In genomic region chr2:156626931-156627330, GRCh38 we compare ENCODE assay signal across 27 cellular contexts.
"Had no signal": no experiment of that assay in that cellular context is flagged by ENCODE, and none has a peak within 500 bp of the region (broad histone marks: within the 10 kb centered on the region; RNA-seq: fewer than 3 reads in every experiment).

No MANE protein-coding gene starts in this region.

- H3K4me3 ChIP-seq: stomach, suprapubic skin, testis, thoracic aorta, thyroid gland, tibial artery, tibial nerve, transverse colon, upper lobe of left lung, upper lobe of right lung, uterus, vagina had no signal

- H3K4me1 ChIP-seq: stomach, suprapubic skin, thyroid gland, tibial artery, transverse colon, upper lobe of left lung, upper lobe of right lung, uterus, vagina had no signal

- ATAC-seq: stimulated activated effector memory CD8-positive, alpha-beta T cell treated with anti-CD3 and anti-CD28 coated beads, Interleukin-12 subunit alpha, Interleukin-12 subunit beta, amount 100 ng/mL, for 72 hours; stimulated activated memory B cell treated with anti-CD40 and anti-IgM and Interleukin-4, amounts not matched to agents 10 μg/mL and 1 μg/mL and 100 μg/mL, for 72 hours; stimulated activated naive B cell treated with anti-CD40 and anti-IgM and Interleukin-4, amounts not matched to agents 10 μg/mL and 1 μg/mL and 100 μg/mL, for 72 hours; stimulated activated naive CD8-positive, alpha-beta T cell treated with anti-CD3 and anti-CD28 coated beads, Interleukin-15, amount 100 ng/mL, for 72 hours; stimulated activated naive CD8-positive, alpha-beta T cell treated with anti-CD3 and anti-CD28 coated beads, Interleukin-15, Interleukin-2, amounts not matched to agents 100 U/mL and 50 U/mL, for 24 hours; upper lobe of right lung had no signal

- H3K27me3 ChIP-seq: stomach, suprapubic skin, testis, thyroid gland, tibial artery, tibial nerve, transverse colon, upper lobe of left lung, upper lobe of right lung, uterus, vagina had no signal

- H3K36me3 ChIP-seq: stomach, suprapubic skin, thoracic aorta, thyroid gland, tibial artery, tibial nerve, transverse colon, upper lobe of left lung, upper lobe of right lung, uterus, vagina had no signal

- DNase-seq: stimulated activated CD4-positive, alpha-beta T cell treated with anti-CD3 and anti-CD28 coated beads, Interleukin-2, amount 100 ng/mL, for 48 hours; stimulated activated CD4-positive, alpha-beta T cell treated with anti-CD3 and anti-CD28 coated beads, Interleukin-4, amount 100 ng/mL, for 1 hour; stimulated activated CD4-positive, alpha-beta T cell treated with anti-CD3 and anti-CD28 coated beads, Interleukin-4, amount 100 ng/mL, for 24 hours; stimulated activated CD4-positive, alpha-beta T cell treated with anti-CD3 and anti-CD28 coated beads, Interleukin-4, amount 100 ng/mL, for 4 hours; stimulated activated CD8-positive, alpha-beta memory T cell treated with anti-CD3 and anti-CD28 coated beads, Interleukin-4, amount 100 ng/mL, for 48 hours; stimulated activated naive B cell treated with anti-CD40 and anti-IgM and Interleukin-4, amounts not matched to agents 10 μg/mL and 1 μg/mL and 100 μg/mL, for 72 hours; stimulated activated naive CD4-positive, alpha-beta T cell; stimulated activated naive CD4-positive, alpha-beta T cell treated with Interleukin-2 at 50 U/mL for 16 hours; stimulated activated naive CD8-positive, alpha-beta T cell treated with anti-CD3 and anti-CD28 coated beads, Interleukin-15, amount 100 ng/mL, for 72 hours; stimulated activated naive CD8-positive, alpha-beta T cell treated with anti-CD3 and anti-CD28 coated beads, Interleukin-15, Interleukin-2, amounts not matched to agents 100 U/mL and 50 U/mL, for 24 hours; stomach; substantia nigra; testis; thyroid gland; tibial artery; transverse colon; trophoblast cell; upper lobe of left lung; upper lobe of right lung; uterus had no signal

- H3K9me3 ChIP-seq: suprapubic skin, testis, thyroid gland, upper lobe of right lung, vagina had no signal

- H3K27ac ChIP-seq: stomach, suprapubic skin, testis, thoracic aorta, thyroid gland, tibial artery, tibial nerve, transverse colon, upper lobe of left lung, upper lobe of right lung, uterus, vagina had no signal

- FAIRE-seq: urothelium cell line had no signal
